1 cellular context compared by ENCODE assay signal in the genomic region with DNA sequence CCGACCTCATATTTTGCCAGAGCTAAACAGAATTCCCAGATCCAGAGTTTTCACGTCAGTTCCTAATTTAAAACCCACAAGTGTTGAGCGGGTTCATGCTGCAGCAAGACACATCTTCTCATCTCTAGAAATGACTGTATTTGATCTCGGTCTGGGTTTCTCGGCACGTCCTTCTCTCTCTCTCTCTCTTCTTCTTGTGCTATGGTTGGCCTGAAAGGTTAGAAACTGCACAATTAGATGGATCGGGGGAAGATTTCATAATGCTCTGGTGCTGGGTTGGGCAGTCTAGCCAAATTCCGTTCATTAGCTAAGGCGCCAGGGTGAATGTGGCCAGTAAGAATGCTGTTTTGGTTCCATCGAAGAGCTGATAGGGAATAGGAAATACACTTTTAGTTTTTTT.
A peak's percentile ranks its signal among the peaks of the same experiment; 100 is the strongest.
TF ChIP-seq lines count a peak whose summit lies in the region.

No MANE protein-coding gene starts in this region.

TF ChIP-seq in PFSK-1, 5 proteins besides CTCF, POLR2A, EP300 and RAD21 (continued from another document):
- TF ChIP-seq SIN3A (IDR thresholded peaks at IDR 0.05; ENCODE audit: borderline replicate concordance, insufficient read depth, low read length) (peak; percentile 37; the same call in 1 of the 2 replicates), POLR2AphosphoS5 (IDR thresholded peaks at IDR 0.05; ENCODE audit: low read depth, low read length) (no peak), FOXP2 (optimal IDR thresholded peaks at IDR 0.05; ENCODE audit: borderline replicate concordance, extremely low read depth, extremely low read length, insufficient read depth) (no peak)
